ENCODE assay signal across 18 cellular contexts in the genomic region with DNA sequence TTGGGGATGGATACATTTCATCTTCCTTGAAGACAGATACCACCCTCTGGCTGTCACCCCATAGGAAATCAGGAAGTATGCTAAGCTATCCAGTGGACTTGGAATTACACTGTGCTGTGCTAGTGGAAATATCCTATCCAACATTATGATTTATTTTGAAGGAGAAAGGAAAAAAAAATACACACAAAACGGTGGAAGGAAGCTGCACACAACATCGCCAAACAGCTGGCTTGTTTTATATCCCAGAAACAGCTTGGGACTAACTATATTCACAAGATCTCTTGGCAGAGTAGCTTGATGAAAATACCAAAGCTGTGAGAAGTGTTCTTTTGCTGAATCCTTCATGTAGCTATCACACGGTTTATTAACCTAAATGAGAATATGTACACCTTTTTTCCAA.
DNase-seq lines count a peak whose midpoint lies in the region; ATAC-seq and TF ChIP-seq lines count a peak whose summit lies in the region.
"Had no signal": no experiment of that assay in that cellular context is flagged by ENCODE, and none has a peak within 500 bp of the region (broad histone marks: within the 10 kb centered on the region; RNA-seq: fewer than 3 reads in every experiment).

No MANE protein-coding gene starts in this region.

- H3K4me3 ChIP-seq in AG04450 (ENCODE audit: low read depth, low read length), result no peak overlapping the region
- no peak overlapping the region for H3K4me3 ChIP-seq in body of pancreas
- H3K4me3 ChIP-seq in gastrocnemius medialis, result no peak overlapping the region
- H3K4me3 ChIP-seq: A549 had no signal

- POLR2A ChIA-PET in AG04450 (lab: Yijun Ruan, JAX), result no interaction called here

- DNase-seq in AG04450 (ENCODE audit: low read depth, low spot score) (peak; percentile 27), body of pancreas (no peak), left ventricle myocardium superior (peak; percentile 32), gastrocnemius medialis (peak in 1 of 2 donors; percentile 46), CD1c-positive myeloid dendritic cell (ENCODE audit: extremely low spot score) (no peak), SKM-1 treated with dmso at 0.1 percent for 144 hours (lab: John Stamatoyannopoulos, UW; ENCODE audit: unreplicated experiment) (no peak), EL (no peak)
- DNase-seq: activated CD8-positive, alpha-beta memory T cell treated with anti-CD3 and anti-CD28 coated beads for 24 hours; activated gamma-delta T cell; cerebellar nuclear complex; midbrain; NCI-H2029; NCI-H774; SHP77 treated with DMSO at 0.1 percent for 48 hours; stimulated activated naive CD4-positive, alpha-beta T cell treated with Interleukin-2 at 50 U/mL for 16 hours had no signal

- ATAC-seq in body of pancreas (peak; percentile 27), left ventricle myocardium superior (peak; percentile 71), gastrocnemius medialis (peak; percentile 37 to 54), GM18502 (IDR thresholded peaks at IDR 0.05; ENCODE audit: poor library complexity, unreplicated experiment) (no peak)
- ATAC-seq: A549, HCT116 had no signal

- H3K27ac ChIP-seq in AG04450 (ENCODE audit: low read depth, low read length) (no peak overlapping the region), body of pancreas (no peak overlapping the region), gastrocnemius medialis (peak overlapping the region; percentile 66 to 85 (median 72))
- H3K27ac ChIP-seq: A549 had no signal

- H3K9me3 ChIP-seq in AG04450 (ENCODE audit: control insufficient read depth, insufficient read depth, low read length) (no peaks in the 10 kb centered on the region), body of pancreas (no peaks in the 10 kb centered on the region), gastrocnemius medialis (no peaks in the 10 kb centered on the region)
- H3K9me3 ChIP-seq: A549 had no signal

- H3K27me3 ChIP-seq in AG04450 (ENCODE audit: control insufficient read depth, insufficient read depth, low read length) (no peaks in the 10 kb centered on the region), body of pancreas (no peaks in the 10 kb centered on the region), gastrocnemius medialis (no peaks in the 10 kb centered on the region)

- TF ChIP-seq CTCF in AG04450 (IDR thresholded peaks at IDR 0.05; ENCODE audit: low read depth, low read length) (no peak), body of pancreas (IDR thresholded peaks at IDR 0.05) (no peak), gastrocnemius medialis (IDR thresholded peaks at IDR 0.05 in 4 of 5, conservative IDR thresholded peaks at IDR 0.05 in 1 of 5) (no peak)

- intact Hi-C loops in body of pancreas (cut with DNase I), result no loop called here
- intact Hi-C loops in left ventricle myocardium superior (cut with micrococcal nuclease), result no loop called here
- intact Hi-C loops in gastrocnemius medialis (cut with DNase I; ENCODE audit: low total_unique reads), result no loop called here

- H3K4me1 ChIP-seq in body of pancreas (no peaks in the 10 kb centered on the region), gastrocnemius medialis (peaks cover 21 to 40% of the 10 kb centered on the region in 2 donors)
- H3K4me1 ChIP-seq: A549 had no signal

- in situ Hi-C loops in gastrocnemius medialis (cut with MboI; ENCODE audit: low sequenced_read_pairs in 4 of 4), result no loop called here

- H3K36me3 ChIP-seq in body of pancreas (replicated peaks in 1 of 2; ENCODE audit: insufficient read depth in 1 of 2, low read depth in 2 of 2) (no peaks in the 10 kb centered on the region), gastrocnemius medialis (no peaks in the 10 kb centered on the region)

- CTCF ChIA-PET in AG04450 (lab: Charles Lee), result interaction anchor here (0.6 kb wide), 1 partner anchor 230 kb away, joined by 3 read pairs; no protein-coding TSS in a partner anchor

- WGBS in body of pancreas, 2 donors, result 40 to 50% methylated on average over 3 of the region's 3 CpGs

- no peak for TF ChIP-seq POLR2A in body of pancreas (IDR thresholded peaks at IDR 0.05)
- peak in 1 of 2 donors; percentile 15 for TF ChIP-seq POLR2A in gastrocnemius medialis (IDR thresholded peaks at IDR 0.05)

Comparison
In these comparisons a context has a peak if more than half of its experiments do, and no peak if none do; other contexts are left out.
1. DNase-seq: peak in AG04450 (single experiment) and left ventricle myocardium superior (single experiment); none in body of pancreas (0 of 4), CD1c-positive myeloid dendritic cell (single experiment), SKM-1 treated with dmso at 0.1 percent for 144 hours (single experiment) and EL (single experiment).
2. H3K27ac ChIP-seq: peak in gastrocnemius medialis (4 of 4); none in AG04450 (single experiment) and body of pancreas (0 of 4).